In the genomic region with DNA sequence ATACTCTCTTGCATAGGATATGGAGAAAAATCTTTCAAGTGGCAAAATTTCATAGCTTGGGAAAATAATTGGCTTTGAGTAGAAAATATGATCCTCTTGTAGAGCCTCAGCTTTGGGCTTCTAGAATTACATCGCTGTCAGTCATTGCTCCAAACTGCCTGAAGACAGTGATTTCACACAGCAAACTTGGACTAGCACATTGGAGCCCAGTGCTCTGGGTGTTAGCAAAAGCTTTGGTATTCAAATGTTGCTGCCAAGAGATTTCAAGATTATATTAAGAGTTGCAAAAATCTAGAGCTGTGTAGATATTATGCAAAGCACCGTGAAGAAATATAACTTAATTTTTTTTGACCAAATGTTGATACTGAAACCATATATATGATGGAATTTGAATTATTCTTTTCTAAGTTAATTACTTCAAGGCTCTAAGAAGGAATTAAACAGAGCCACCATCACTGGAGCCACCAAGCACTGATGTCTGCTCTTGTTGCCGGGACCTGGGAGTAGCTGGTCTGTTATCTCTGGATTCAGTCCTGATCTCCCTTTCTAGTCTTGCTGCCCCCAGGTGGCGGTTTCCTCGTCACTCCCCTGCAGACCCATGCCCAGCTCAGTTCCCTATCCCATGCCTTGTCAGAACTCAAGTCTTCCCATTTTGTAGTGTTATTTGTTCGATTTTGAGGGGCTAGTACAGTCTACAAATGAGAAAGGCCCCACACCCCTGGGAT, we compare ENCODE assay signal across 9 cellular contexts.
DNase-seq lines count a peak whose midpoint lies in the region; ATAC-seq and FAIRE-seq lines count a peak whose summit lies in the region.
"Had no signal": no experiment of that assay in that cellular context is flagged by ENCODE, and none has a peak within 500 bp of the region (broad histone marks: within the 10 kb centered on the region; RNA-seq: fewer than 3 reads in every experiment).

No MANE protein-coding gene starts in this region.

- no peak overlapping the region for H3K4me3 Mint-ChIP-seq in activated naive CD4-positive, alpha-beta T cell treated with anti-CD3 and anti-CD28 coated beads for 36 hours

- FAIRE-seq in small intestine (lab: Jason Lieb, UNC): no peak

- no peak overlapping the region for H3K27ac ChIP-seq in small intestine (ENCODE audit: low read depth in 1 of 2, low read length in 1 of 2)
- H3K27ac ChIP-seq: SJCRH30 had no signal

- H3K9me3 ChIP-seq in small intestine (ENCODE audit: control insufficient read depth, low read depth): no peaks in the 10 kb centered on the region
- H3K9me3 ChIP-seq: SJCRH30 had no signal

- H3K4me1 ChIP-seq in small intestine (ENCODE audit: control insufficient read depth in 2 of 2, insufficient read depth in 1 of 2, low read depth in 1 of 2, low read length in 1 of 2): no peaks in the 10 kb centered on the region
- H3K4me1 ChIP-seq: SJCRH30 had no signal

- H3K4me3 ChIP-seq in small intestine (ENCODE audit: low read depth in 1 of 2, low read length in 2 of 2): no peak overlapping the region
- H3K4me3 ChIP-seq: SJCRH30 had no signal

- H3K36me3 Mint-ChIP-seq in activated naive CD4-positive, alpha-beta T cell treated with anti-CD3 and anti-CD28 coated beads for 36 hours (ENCODE audit: low read depth): peaks cover 2% of the 10 kb centered on the region

- peaks cover 18% of the 10 kb centered on the region for H3K9me3 Mint-ChIP-seq in activated naive CD4-positive, alpha-beta T cell treated with anti-CD3 and anti-CD28 coated beads for 36 hours

- no peaks in the 10 kb centered on the region for H3K27me3 ChIP-seq in small intestine (ENCODE audit: control insufficient read depth in 2 of 2, insufficient read depth in 2 of 2, low read length in 2 of 2)
- H3K27me3 ChIP-seq: SJCRH30 had no signal

- no peaks in the 10 kb centered on the region for H3K27me3 Mint-ChIP-seq in activated naive CD4-positive, alpha-beta T cell treated with anti-CD3 and anti-CD28 coated beads for 36 hours (ENCODE audit: low read depth)

- H3K27ac Mint-ChIP-seq in activated naive CD4-positive, alpha-beta T cell treated with anti-CD3 and anti-CD28 coated beads for 36 hours: no peak overlapping the region

- no peaks in the 10 kb centered on the region for H3K36me3 ChIP-seq in small intestine (ENCODE audit: control insufficient read depth in 2 of 2, insufficient read depth in 2 of 2, low read length in 2 of 2)
- H3K36me3 ChIP-seq: SJCRH30 had no signal

- intact Hi-C loops in activated naive CD4-positive, alpha-beta T cell treated with anti-CD3 and anti-CD28 coated beads for 36 hours (cut with micrococcal nuclease): no loop called here

- CTCF ChIA-PET in activated naive CD4-positive, alpha-beta T cell treated with anti-CD3 and anti-CD28 coated beads for 36 hours (lab: Charles Lee): interaction anchor here (1.3 kb wide), 2 partner anchors 259 to 264 kb away, joined by 3 to 6 read pairs; no protein-coding TSS in a partner anchor

- WGBS in small intestine, 3 donors: 42 to 53% (median 49%) methylated on average over 6 of the region's 6 CpGs

- H3K4me1 Mint-ChIP-seq in activated naive CD4-positive, alpha-beta T cell treated with anti-CD3 and anti-CD28 coated beads for 36 hours (ENCODE audit: low read depth): no peaks in the 10 kb centered on the region

- peak; percentile 13 for DNase-seq in activated naive CD4-positive, alpha-beta T cell treated with anti-CD3 and anti-CD28 coated beads for 36 hours
- no peak for DNase-seq in activated naive CD4-positive, alpha-beta T cell (lab: John Stamatoyannopoulos, UW)
- DNase-seq in OCI-M1 (lab: John Stamatoyannopoulos, UW) (peak; percentile 30), fibroblast of gingiva (ENCODE audit: low read depth) (peak; percentile 95), small intestine (peak; percentile 9), NCI-H524 treated with DMSO at 0.1 percent for 48 hours (lab: John Stamatoyannopoulos, UW) (no peak)

- ATAC-seq in GM18861 (IDR thresholded peaks at IDR 0.05; ENCODE audit: unreplicated experiment) (no peak), HG03442 (IDR thresholded peaks at IDR 0.05; ENCODE audit: unreplicated experiment) (no peak)

Comparison
In these comparisons a context has a peak if more than half of its experiments do, and no peak if none do; other contexts are left out.
1. DNase-seq: peak in activated naive CD4-positive, alpha-beta T cell treated with anti-CD3 and anti-CD28 coated beads for 36 hours (single experiment), OCI-M1 (single experiment), fibroblast of gingiva (single experiment) and small intestine (single experiment); none in activated naive CD4-positive, alpha-beta T cell (0 of 4) and NCI-H524 treated with DMSO at 0.1 percent for 48 hours (single experiment).